8 cellular contexts compared by ENCODE assay signal in genomic region chr4:185115827-185116232, GRCh38. TPM values are rescaled to one million over a fixed set of nuclear protein-coding genes. Genes with fewer than 3 reads are reported as not detected.
DNase-seq lines count a peak whose midpoint lies in the region; ATAC-seq and TF ChIP-seq lines count a peak whose summit lies in the region.

No MANE protein-coding gene starts in this region.

- CTCF ChIA-PET in activated naive CD4-positive, alpha-beta T cell treated with anti-CD3 and anti-CD28 coated beads, Interleukin-2, amount 10 ng/mL, durations not matched to agents 7 days and 5 days (lab: Charles Lee) = interaction anchor here (0.7 to 1.0 kb wide), 2 partner anchors 18 to 20 kb away, joined by 3 read pairs; no protein-coding TSS in a partner anchor

- H3K27ac ChIP-seq in colonic mucosa (no peak overlapping the region), lower lobe of right lung (no peak overlapping the region)

- H3K4me3 ChIP-seq in colonic mucosa = no peak overlapping the region
- H3K4me3 ChIP-seq in lower lobe of right lung = no peak overlapping the region

- no peak overlapping the region for H3K4me3 Mint-ChIP-seq in activated naive CD4-positive, alpha-beta T cell treated with anti-CD3 and anti-CD28 coated beads, Interleukin-2, amount 10 ng/mL, durations not matched to agents 7 days and 5 days

- no peaks in the 10 kb centered on the region for H3K36me3 Mint-ChIP-seq in activated naive CD4-positive, alpha-beta T cell treated with anti-CD3 and anti-CD28 coated beads, Interleukin-2, amount 10 ng/mL, durations not matched to agents 7 days and 5 days

- H3K27ac Mint-ChIP-seq in activated naive CD4-positive, alpha-beta T cell treated with anti-CD3 and anti-CD28 coated beads, Interleukin-2, amount 10 ng/mL, durations not matched to agents 7 days and 5 days = no peak overlapping the region

- TF ChIP-seq CTCF in colonic mucosa (IDR thresholded peaks at IDR 0.05) (no peak), lower lobe of right lung (IDR thresholded peaks at IDR 0.05) (no peak)

- H3K27me3 ChIP-seq in colonic mucosa (no peaks in the 10 kb centered on the region), lower lobe of right lung (ENCODE audit: low read depth) (no peaks in the 10 kb centered on the region)

- DNase-seq in AG08395 (ENCODE audit: low spot score) (peak; percentile 22), NCI-H1694 treated with DMSO at 0.1 percent for 48 hours (lab: John Stamatoyannopoulos, UW) (peak; percentile 86), colonic mucosa (peak; percentile 56), lower lobe of right lung (no peak), GOT3 (lab: John Stamatoyannopoulos, UW) (no peak), Kasumi-1 (lab: John Stamatoyannopoulos, UW) (no peak)
- DNase-seq in activated naive CD4-positive, alpha-beta T cell treated with anti-CD3 and anti-CD28 coated beads, Interleukin-2, amount 10 ng/mL, durations not matched to agents 7 days and 5 days = no peak

- ATAC-seq in lower lobe of right lung = peak; percentile 80
- no peak for ATAC-seq in HG02970 (IDR thresholded peaks at IDR 0.05; ENCODE audit: low FRiP score, unreplicated experiment)

- H3K4me1 Mint-ChIP-seq in activated naive CD4-positive, alpha-beta T cell treated with anti-CD3 and anti-CD28 coated beads, Interleukin-2, amount 10 ng/mL, durations not matched to agents 7 days and 5 days = no peaks in the 10 kb centered on the region

- intact Hi-C loops in colonic mucosa (cut with DNase I) (no loop called here), lower lobe of right lung (cut with DNase I) (no loop called here)

- H3K9me3 ChIP-seq in colonic mucosa (no peaks in the 10 kb centered on the region), lower lobe of right lung (no peaks in the 10 kb centered on the region)

- H3K4me1 ChIP-seq in colonic mucosa (no peaks in the 10 kb centered on the region), lower lobe of right lung (peaks cover 16% of the 10 kb centered on the region)

- H3K9me3 Mint-ChIP-seq in activated naive CD4-positive, alpha-beta T cell treated with anti-CD3 and anti-CD28 coated beads, Interleukin-2, amount 10 ng/mL, durations not matched to agents 7 days and 5 days = no peaks in the 10 kb centered on the region

- no peak overlapping the region for H3K9ac ChIP-seq in colonic mucosa (ENCODE audit: low read depth in 2 of 2, low read length in 2 of 2)

- peaks cover 30% of the 10 kb centered on the region for H3K27me3 Mint-ChIP-seq in activated naive CD4-positive, alpha-beta T cell treated with anti-CD3 and anti-CD28 coated beads, Interleukin-2, amount 10 ng/mL, durations not matched to agents 7 days and 5 days

- H3K36me3 ChIP-seq in colonic mucosa (no peaks in the 10 kb centered on the region), lower lobe of right lung (no peaks in the 10 kb centered on the region)

RNA-seq across cellular contexts. Expression of gene SLC25A4, which starts 27.2 kb away (rescaled TPM):
- 10 to 100 TPM; 35.0 to 44.6 TPM for total RNA-seq in colonic mucosa
- total RNA-seq in lower lobe of right lung = 33.1 TPM

Comparison
In these comparisons a context has a peak if more than half of its experiments do, and no peak if none do; other contexts are left out.
1. DNase-seq: peak in AG08395 (single experiment), NCI-H1694 treated with DMSO at 0.1 percent for 48 hours (single experiment) and colonic mucosa (single experiment); none in lower lobe of right lung (single experiment), activated naive CD4-positive, alpha-beta T cell treated with anti-CD3 and anti-CD28 coated beads, Interleukin-2, amount 10 ng/mL, durations not matched to agents 7 days and 5 days (single experiment), GOT3 (single experiment) and Kasumi-1 (0 of 2).